27 cellular contexts compared by ENCODE assay signal in genomic region chr6:130863415-130864230, GRCh38. TPM values are rescaled to one million over a fixed set of nuclear protein-coding genes. Genes with fewer than 3 reads are reported as not detected.
"Had no signal": no experiment of that assay in that cellular context is flagged by ENCODE, and none has a peak within 500 bp of the region (broad histone marks: within the 10 kb centered on the region; RNA-seq: fewer than 3 reads in every experiment).

No MANE protein-coding gene starts in this region.

- H3K27ac Mint-ChIP-seq: dendritic cell treated with granulocyte-macrophage colony-stimulating factor and Interleukin-4, amounts not matched to agents 40 ng/mL and 50 ng/mL, for 4 days; effector memory CD8-positive, alpha-beta T cell; immature natural killer cell; naive thymus-derived CD4-positive, alpha-beta T cell; stimulated activated naive CD8-positive, alpha-beta T cell treated with anti-CD3 and anti-CD28 coated beads, Interleukin-15, amount 100 ng/mL, for 72 hours had no signal

- H3K36me3 ChIP-seq: neutrophil had no signal

- H3K27me3 Mint-ChIP-seq: dendritic cell treated with granulocyte-macrophage colony-stimulating factor and Interleukin-4, amounts not matched to agents 40 ng/mL and 50 ng/mL, for 4 days; naive thymus-derived CD4-positive, alpha-beta T cell; stimulated activated naive B cell treated with anti-CD40 and anti-IgM and Interleukin-4, amounts not matched to agents 10 μg/mL and 1 μg/mL and 100 μg/mL, for 72 hours; stimulated activated naive CD8-positive, alpha-beta T cell treated with anti-CD3 and anti-CD28 coated beads, Interleukin-15, amount 100 ng/mL, for 72 hours had no signal

- DNase-seq: effector memory CD8-positive, alpha-beta T cell; gastrocnemius medialis; heart right ventricle; immature natural killer cell; left ventricle myocardium superior; mesendoderm; naive thymus-derived CD4-positive, alpha-beta T cell; sigmoid colon; stimulated activated CD4-positive, alpha-beta T cell treated with anti-CD3 and anti-CD28 coated beads, Interleukin-2, amount 100 ng/mL, for 24 hours; stimulated activated CD4-positive, alpha-beta T cell treated with anti-CD3 and anti-CD28 coated beads, Interleukin-4, amount 100 ng/mL, for 4 hours; stimulated activated naive B cell treated with anti-CD40 and anti-IgM and Interleukin-4, amounts not matched to agents 10 μg/mL and 1 μg/mL and 100 μg/mL, for 72 hours; stimulated activated naive CD8-positive, alpha-beta T cell treated with anti-CD3 and anti-CD28 coated beads, Interleukin-15, amount 100 ng/mL, for 72 hours; testis; transverse colon had no signal

- H3K36me3 Mint-ChIP-seq: immature natural killer cell had no signal

- H3K4me3 ChIP-seq: esophagus muscularis mucosa, gastrocnemius medialis, heart right ventricle, sigmoid colon, skin epidermis, testis, transverse colon had no signal

- ATAC-seq: effector memory CD8-positive, alpha-beta T cell; gastrocnemius medialis; heart right ventricle; left ventricle myocardium superior; naive thymus-derived CD4-positive, alpha-beta T cell; stimulated activated naive B cell treated with anti-CD40 and anti-IgM and Interleukin-4, amounts not matched to agents 10 μg/mL and 1 μg/mL and 100 μg/mL, for 72 hours; stimulated activated naive CD8-positive, alpha-beta T cell treated with anti-CD3 and anti-CD28 coated beads, Interleukin-15, amount 100 ng/mL, for 72 hours had no signal

- H3K27ac ChIP-seq: epithelial cell of prostate, esophagus muscularis mucosa, gastrocnemius medialis, heart right ventricle, neutrophil, sigmoid colon, skin epidermis, testis, transverse colon had no signal

- H3K4me1 Mint-ChIP-seq: immature natural killer cell; stimulated activated naive B cell treated with anti-CD40 and anti-IgM and Interleukin-4, amounts not matched to agents 10 μg/mL and 1 μg/mL and 100 μg/mL, for 72 hours; stimulated activated naive CD8-positive, alpha-beta T cell treated with anti-CD3 and anti-CD28 coated beads, Interleukin-15, amount 100 ng/mL, for 72 hours had no signal

- H3K9me3 Mint-ChIP-seq: dendritic cell treated with granulocyte-macrophage colony-stimulating factor and Interleukin-4, amounts not matched to agents 40 ng/mL and 50 ng/mL, for 4 days; effector memory CD8-positive, alpha-beta T cell; immature natural killer cell; naive thymus-derived CD4-positive, alpha-beta T cell; stimulated activated naive B cell treated with anti-CD40 and anti-IgM and Interleukin-4, amounts not matched to agents 10 μg/mL and 1 μg/mL and 100 μg/mL, for 72 hours; stimulated activated naive CD8-positive, alpha-beta T cell treated with anti-CD3 and anti-CD28 coated beads, Interleukin-15, amount 100 ng/mL, for 72 hours had no signal

- H3K9me3 ChIP-seq: esophagus muscularis mucosa, gastrocnemius medialis, heart right ventricle, neutrophil, sigmoid colon, testis, transverse colon had no signal

- H3K4me3 Mint-ChIP-seq: dendritic cell treated with granulocyte-macrophage colony-stimulating factor and Interleukin-4, amounts not matched to agents 40 ng/mL and 50 ng/mL, for 4 days; effector memory CD8-positive, alpha-beta T cell; immature natural killer cell; naive thymus-derived CD4-positive, alpha-beta T cell; stimulated activated naive B cell treated with anti-CD40 and anti-IgM and Interleukin-4, amounts not matched to agents 10 μg/mL and 1 μg/mL and 100 μg/mL, for 72 hours; stimulated activated naive CD8-positive, alpha-beta T cell treated with anti-CD3 and anti-CD28 coated beads, Interleukin-15, amount 100 ng/mL, for 72 hours had no signal

- H3K4me1 ChIP-seq: esophagus muscularis mucosa, gastrocnemius medialis, heart right ventricle, sigmoid colon, testis had no signal

- H3K27me3 ChIP-seq: esophagus muscularis mucosa, gastrocnemius medialis, heart right ventricle, neutrophil, sigmoid colon, testis, transverse colon had no signal

RNA-seq across cellular contexts. Expression of gene SMLR1, which starts 36.4 kb away (rescaled TPM):
- total RNA-seq: esophagus muscularis mucosa; fibroblast of villous mesenchyme; gastrocnemius medialis; heart right ventricle; left ventricle myocardium superior; lung microvascular endothelial cell; naive thymus-derived CD4-positive, alpha-beta T cell; osteoblast; pulmonary artery endothelial cell; sigmoid colon; subcutaneous adipose tissue; transverse colon; urinary bladder had no signal
- polyA plus RNA-seq: heart right ventricle; immature natural killer cell; keratinocyte; naive thymus-derived CD4-positive, alpha-beta T cell; neural cell; sigmoid colon; urinary bladder had no signal
